8 cellular contexts compared by ENCODE assay signal in genomic region chr2:231708773-231709635, GRCh38. TPM values are rescaled to one million over a fixed set of nuclear protein-coding genes. Genes with fewer than 3 reads are reported as not detected.
DNase-seq lines count a peak whose midpoint lies in the region; ATAC-seq, FAIRE-seq and TF ChIP-seq lines count a peak whose summit lies in the region.

No MANE protein-coding gene starts in this region.

- H3K36me3 Mint-ChIP-seq in activated naive CD8-positive, alpha-beta T cell treated with anti-CD3 and anti-CD28 coated beads for 36 hours = peaks cover 46% of the 10 kb centered on the region

- WGBS in hepatocyte (ENCODE audit: low lambda C conversion rate, missing lambda C conversion rate) = under 1% methylated on average over 84 of the region's 118 CpGs
- WGBS in small intestine, 3 donors = 0% methylated on average over 88 to 118 of the region's 118 CpGs

- DNase-seq in RPMI7951 (ENCODE audit: low read depth) (peak; percentile 48), hepatocyte (ENCODE audit: low spot score) (peak; percentile 66), small intestine (peak; percentile 46), amniotic stem cell (lab: John Stamatoyannopoulos, UW) (no peak), HuH-7 (ENCODE audit: low spot score) (no peak)
- peak; percentile 64 for DNase-seq in activated naive CD8-positive, alpha-beta T cell treated with anti-CD3 and anti-CD28 coated beads for 36 hours

- peak overlapping the region; percentile 95 for H3K4me3 Mint-ChIP-seq in activated naive CD8-positive, alpha-beta T cell treated with anti-CD3 and anti-CD28 coated beads for 36 hours

- no peak for ATAC-seq in HG02970 (IDR thresholded peaks at IDR 0.05; ENCODE audit: low FRiP score, unreplicated experiment)

- H3K9me3 Mint-ChIP-seq in activated naive CD8-positive, alpha-beta T cell treated with anti-CD3 and anti-CD28 coated beads for 36 hours = no peaks in the 10 kb centered on the region

- peak overlapping the region; percentile 94 for H3K4me2 ChIP-seq in hepatocyte

- peaks cover 35% of the 10 kb centered on the region for H3K4me1 Mint-ChIP-seq in activated naive CD8-positive, alpha-beta T cell treated with anti-CD3 and anti-CD28 coated beads for 36 hours

- H3K9me3 ChIP-seq in hepatocyte (ENCODE audit: low read depth) (no peaks in the 10 kb centered on the region), small intestine (ENCODE audit: control insufficient read depth, low read depth) (no peaks in the 10 kb centered on the region)

- 0 out of 2 replicates have a peak, but pooled peaks have one; percentile 28 for TF ChIP-seq CTCF in GM12874 (IDR thresholded peaks at IDR 0.05; ENCODE audit: insufficient read depth, low read depth, low read length)
- peak; percentile 14 for TF ChIP-seq CTCF in hepatocyte (IDR thresholded peaks at IDR 0.05; ENCODE audit: poor library complexity)

- no peaks in the 10 kb centered on the region for H3K27me3 ChIP-seq in hepatocyte
- no peaks in the 10 kb centered on the region for H3K27me3 ChIP-seq in small intestine (ENCODE audit: control insufficient read depth in 2 of 2, insufficient read depth in 2 of 2, low read length in 2 of 2)

- H3K27me3 Mint-ChIP-seq in activated naive CD8-positive, alpha-beta T cell treated with anti-CD3 and anti-CD28 coated beads for 36 hours = peaks cover 12% of the 10 kb centered on the region

- H3K27ac ChIP-seq in hepatocyte (peak overlapping the region; percentile 97), small intestine (ENCODE audit: low read depth in 1 of 2, low read length in 1 of 2) (peak overlapping the region; percentile 92 to 99)

- no peak overlapping the region for H2AFZ ChIP-seq in hepatocyte

- peaks cover 52% of the 10 kb centered on the region for H4K20me1 ChIP-seq in hepatocyte (ENCODE audit: insufficient read depth, poor library complexity, severe bottlenecking)

- H3K4me1 ChIP-seq in hepatocyte (ENCODE audit: insufficient read depth) (peaks cover 13% of the 10 kb centered on the region), small intestine (ENCODE audit: control insufficient read depth in 2 of 2, insufficient read depth in 1 of 2, low read depth in 1 of 2, low read length in 1 of 2) (peaks cover 0 to 8% of the 10 kb centered on the region in 2 donors)

- peaks cover 58% of the 10 kb centered on the region for H3K79me2 ChIP-seq in hepatocyte

- no peaks in the 10 kb centered on the region for H3K9me2 ChIP-seq in hepatocyte (replicated peaks; ENCODE audit: insufficient read depth)

- no peaks in the 10 kb centered on the region for H3K36me3 ChIP-seq in hepatocyte (replicated peaks; ENCODE audit: insufficient read depth, low read depth)
- peaks cover 8% of the 10 kb centered on the region in 2 donors for H3K36me3 ChIP-seq in small intestine (ENCODE audit: control insufficient read depth in 2 of 2, insufficient read depth in 2 of 2, low read length in 2 of 2)

- no peak for FAIRE-seq in small intestine (lab: Jason Lieb, UNC)

- peak overlapping the region; percentile 81 for H3K4me3 ChIP-seq in hepatocyte
- H3K4me3 ChIP-seq in small intestine (ENCODE audit: low read depth in 1 of 2, low read length in 2 of 2) = peak overlapping the region; percentile 95 to 99

- H3K27ac Mint-ChIP-seq in activated naive CD8-positive, alpha-beta T cell treated with anti-CD3 and anti-CD28 coated beads for 36 hours = peak overlapping the region; percentile 100

RNA-seq across cellular contexts. Expression of gene PTMA, which starts 0.7 kb away (rescaled TPM):
- 1,433 and 1,788 TPM in 2 replicates for total RNA-seq in RPMI7951 (2014; rRNA removed; shearing (Covaris generic))
- total RNA-seq in activated naive CD8-positive, alpha-beta T cell treated with anti-CD3 and anti-CD28 coated beads for 36 hours = 1,000 to 10,000 TPM; 2,595 to 2,627 TPM
- 615 and 727 TPM in 2 replicates for total RNA-seq in hepatocyte
- polyA plus RNA-seq in hepatocyte = 597 and 705 TPM in 2 replicates
- polyA plus RNA-seq in small intestine = 1,000 to 10,000 TPM; 1,019 to 2,156 (median 1,110) TPM

Comparison
In these comparisons a context has a peak if more than half of its experiments do, and no peak if none do; other contexts are left out.
1. DNase-seq: peak in RPMI7951 (single experiment), activated naive CD8-positive, alpha-beta T cell treated with anti-CD3 and anti-CD28 coated beads for 36 hours (single experiment), hepatocyte (single experiment) and small intestine (single experiment); none in amniotic stem cell (single experiment) and HuH-7 (single experiment).